ENCODE assay signal across 4 cellular contexts in the genomic region with DNA sequence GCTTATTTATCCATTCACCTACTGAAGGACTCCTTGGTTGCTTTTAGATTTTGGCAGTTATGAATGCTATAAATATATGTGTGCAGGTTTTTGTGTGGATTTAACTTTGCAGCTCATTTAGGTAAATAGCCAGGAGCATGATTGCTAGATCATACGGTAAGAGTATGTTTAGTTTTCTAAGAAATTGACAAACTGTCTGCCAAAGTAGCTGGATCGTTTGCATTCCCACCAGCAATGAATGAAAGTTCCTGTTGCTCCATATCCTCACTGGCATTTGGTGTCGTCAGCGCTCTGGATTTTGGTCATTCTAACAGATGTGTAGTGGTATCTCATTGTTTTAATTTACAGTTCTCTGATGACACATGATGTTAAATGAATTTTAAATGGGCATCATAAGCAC. TPM values are rescaled to one million over a fixed set of nuclear protein-coding genes. Genes with fewer than 3 reads are reported as not detected.
"Had no signal": no experiment of that assay in that cellular context is flagged by ENCODE, and none has a peak within 500 bp of the region (broad histone marks: within the 10 kb centered on the region; RNA-seq: fewer than 3 reads in every experiment).

No MANE protein-coding gene starts in this region.

- H3K27ac Mint-ChIP-seq: GM23338 had no signal

- DNase-seq: H9, HCEC 1CT, IMR-90 had no signal

- H3K4me1 Mint-ChIP-seq: GM23338, H9 had no signal

- H3K4me3 Mint-ChIP-seq: GM23338, H9 had no signal

RNA-seq across cellular contexts. Expression of gene DIPK1C, which starts 8.7 kb away (rescaled TPM):
- polyA plus RNA-seq: GM23338, IMR-90 had no signal
